In the genomic region with DNA sequence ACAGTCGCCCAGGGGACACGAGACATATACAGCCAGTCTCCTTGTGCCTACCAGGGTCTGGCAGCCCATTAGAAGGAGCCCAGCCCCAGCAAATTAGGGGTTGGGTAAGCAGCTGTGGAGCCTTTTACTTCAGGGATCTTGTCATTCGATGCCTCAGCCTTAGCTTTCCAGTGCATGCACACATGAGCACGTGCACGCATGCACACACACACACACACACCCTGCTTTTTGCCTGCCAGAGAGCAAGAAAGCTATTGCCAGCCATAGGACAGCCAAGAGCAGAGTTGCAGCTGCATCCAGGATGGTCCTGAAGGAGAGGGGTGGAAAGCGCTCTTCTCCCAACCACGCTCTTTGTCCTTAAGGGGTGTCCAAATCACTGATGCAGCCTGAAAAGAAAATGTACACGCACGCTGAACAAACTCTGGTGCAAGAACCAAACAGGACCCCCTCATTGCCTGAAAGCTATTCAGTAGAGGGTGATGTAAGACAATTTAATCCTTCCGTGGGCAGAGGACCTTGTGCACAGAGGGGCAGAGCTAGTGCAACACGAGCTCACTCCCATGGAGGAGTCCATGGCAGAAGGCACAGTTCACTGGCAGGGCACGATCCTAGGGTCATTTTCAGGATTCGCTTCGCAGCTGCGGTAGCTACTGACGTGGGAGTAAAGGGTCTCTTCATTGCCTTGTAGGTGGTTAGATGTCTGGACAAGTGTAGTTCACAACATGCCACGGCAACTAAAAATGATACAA, we compare ENCODE assay signal across 17 cellular contexts.
"Had no signal": no experiment of that assay in that cellular context is flagged by ENCODE, and none has a peak within 500 bp of the region (broad histone marks: within the 10 kb centered on the region; RNA-seq: fewer than 3 reads in every experiment).

No MANE protein-coding gene starts in this region.

- ATAC-seq: left ventricle myocardium superior had no signal

- H3K36me3 Mint-ChIP-seq: naive B cell had no signal

- H3K27me3 Mint-ChIP-seq: naive B cell had no signal

- H3K9me3 Mint-ChIP-seq: naive B cell had no signal

- DNase-seq: cortex of kidney; dorsolateral prefrontal cortex; effector CD8-positive, alpha-beta T cell; foreskin melanocyte; head of caudate nucleus; kidney; left cardiac atrium; left ventricle myocardium superior; mesenchymal stem cell; naive B cell; psoas muscle; retina; small intestine; stimulated activated CD4-positive, alpha-beta T cell treated with anti-CD3 and anti-CD28 coated beads, Interleukin-12 subunit alpha, Interleukin-12 subunit beta, amount 100 ng/mL, for 4 hours; stimulated activated naive CD4-positive, alpha-beta T cell treated with Interleukin-2 at 50 U/mL for 16 hours; upper lobe of left lung; uterus had no signal
